In the genomic region with DNA sequence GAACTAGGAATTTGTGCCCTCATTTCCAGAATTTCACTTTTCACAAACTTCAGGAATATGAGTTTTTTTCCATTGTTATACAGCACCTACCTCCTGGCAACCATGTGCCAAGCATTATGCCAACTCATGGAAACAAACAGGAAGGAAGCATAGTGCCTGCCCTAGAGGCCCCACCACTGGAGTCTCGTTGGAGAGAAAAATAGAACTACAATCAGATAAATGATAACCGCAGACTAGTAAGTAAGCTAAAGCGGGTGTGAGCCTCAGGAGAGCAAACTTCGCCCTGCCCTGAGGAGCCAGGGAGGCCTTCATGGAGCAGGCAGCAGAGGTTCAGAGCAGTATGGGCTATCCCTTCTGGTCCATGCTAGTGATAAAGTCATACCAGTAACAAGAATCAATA, we compare ENCODE assay signal across 2 cellular contexts.
A peak's percentile ranks its signal among the peaks of the same experiment; 100 is the strongest.
TF ChIP-seq lines count a peak whose summit lies in the region.

No MANE protein-coding gene starts in this region.

TF ChIP-seq in IMR-90, 13 proteins besides CTCF, POLR2A, EP300 and RAD21:
- TF ChIP-seq MAZ (IDR thresholded peaks at IDR 0.05; ENCODE audit: borderline replicate concordance, low read depth, low read length) (no peak), RCOR1 (IDR thresholded peaks at IDR 0.05; ENCODE audit: insufficient replicate concordance, low read length) (no peak), MAFK (IDR thresholded peaks at IDR 0.05; ENCODE audit: low read depth, low read length) (no peak), FOS (IDR thresholded peaks at IDR 0.05; ENCODE audit: low read depth, low read length) (no peak), NFE2L2 (IDR thresholded peaks at IDR 0.05; ENCODE audit: low read depth, low read length) (no peak), MXI1 (IDR thresholded peaks at IDR 0.05; ENCODE audit: borderline replicate concordance, low read depth, low read length) (no peak)
- TF ChIP-seq, protein P1, sequence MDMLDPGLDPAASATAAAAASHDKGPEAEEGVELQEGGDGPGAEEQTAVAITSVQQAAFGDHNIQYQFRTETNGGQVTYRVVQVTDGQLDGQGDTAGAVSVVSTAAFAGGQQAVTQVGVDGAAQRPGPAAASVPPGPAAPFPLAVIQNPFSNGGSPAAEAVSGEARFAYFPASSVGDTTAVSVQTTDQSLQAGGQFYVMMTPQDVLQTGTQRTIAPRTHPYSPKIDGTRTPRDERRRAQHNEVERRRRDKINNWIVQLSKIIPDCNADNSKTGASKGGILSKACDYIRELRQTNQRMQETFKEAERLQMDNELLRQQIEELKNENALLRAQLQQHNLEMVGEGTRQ (IDR thresholded peaks at IDR 0.05; ENCODE audit: low read depth, low read length), result no peak
- TF ChIP-seq, protein P2, sequence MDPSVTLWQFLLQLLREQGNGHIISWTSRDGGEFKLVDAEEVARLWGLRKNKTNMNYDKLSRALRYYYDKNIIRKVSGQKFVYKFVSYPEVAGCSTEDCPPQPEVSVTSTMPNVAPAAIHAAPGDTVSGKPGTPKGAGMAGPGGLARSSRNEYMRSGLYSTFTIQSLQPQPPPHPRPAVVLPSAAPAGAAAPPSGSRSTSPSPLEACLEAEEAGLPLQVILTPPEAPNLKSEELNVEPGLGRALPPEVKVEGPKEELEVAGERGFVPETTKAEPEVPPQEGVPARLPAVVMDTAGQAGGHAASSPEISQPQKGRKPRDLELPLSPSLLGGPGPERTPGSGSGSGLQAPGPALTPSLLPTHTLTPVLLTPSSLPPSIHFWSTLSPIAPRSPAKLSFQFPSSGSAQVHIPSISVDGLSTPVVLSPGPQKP (IDR thresholded peaks at IDR 0.05; ENCODE audit: borderline replicate concordance, low read depth, low read length), result no peak

TF ChIP-seq in K562, 482 proteins besides CTCF, POLR2A, EP300 and RAD21:
- TF ChIP-seq RB1 (IDR thresholded peaks at IDR 0.05; ENCODE audit: low read depth), result no peak
- no peak for TF ChIP-seq ZNF561 (CRISPR knock-in tag; conservative IDR thresholded peaks at IDR 0.05)
- TF ChIP-seq GABPA (tag; conservative IDR thresholded peaks at IDR 0.05; ENCODE audit: low read depth), result 0 out of 2 replicates have a peak, but pooled peaks have one; percentile 18
- TF ChIP-seq, protein P3, sequence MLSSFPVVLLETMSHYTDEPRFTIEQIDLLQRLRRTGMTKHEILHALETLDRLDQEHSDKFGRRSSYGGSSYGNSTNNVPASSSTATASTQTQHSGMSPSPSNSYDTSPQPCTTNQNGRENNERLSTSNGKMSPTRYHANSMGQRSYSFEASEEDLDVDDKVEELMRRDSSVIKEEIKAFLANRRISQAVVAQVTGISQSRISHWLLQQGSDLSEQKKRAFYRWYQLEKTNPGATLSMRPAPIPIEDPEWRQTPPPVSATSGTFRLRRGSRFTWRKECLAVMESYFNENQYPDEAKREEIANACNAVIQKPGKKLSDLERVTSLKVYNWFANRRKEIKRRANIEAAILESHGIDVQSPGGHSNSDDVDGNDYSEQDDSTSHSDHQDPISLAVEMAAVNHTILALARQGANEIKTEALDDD (IDR thresholded peaks at IDR 0.05), result 0 out of 2 replicates have a peak, but pooled peaks have one; percentile 26
